Comparison of ENCODE assay signal across 26 cellular contexts in genomic region chr13:23367907-23368306, GRCh38.
"Had no signal": no experiment of that assay in that cellular context is flagged by ENCODE, and none has a peak within 500 bp of the region (broad histone marks: within the 10 kb centered on the region; RNA-seq: fewer than 3 reads in every experiment).

No MANE protein-coding gene starts in this region.

- DNase-seq: stimulated activated CD4-positive, alpha-beta T cell treated with anti-CD3 and anti-CD28 coated beads, Interleukin-2, amount 100 ng/mL, for 48 hours; stimulated activated CD4-positive, alpha-beta T cell treated with anti-CD3 and anti-CD28 coated beads, Interleukin-4, amount 100 ng/mL, for 1 hour; stimulated activated CD4-positive, alpha-beta T cell treated with anti-CD3 and anti-CD28 coated beads, Interleukin-4, amount 100 ng/mL, for 24 hours; stimulated activated CD4-positive, alpha-beta T cell treated with anti-CD3 and anti-CD28 coated beads, Interleukin-4, amount 100 ng/mL, for 4 hours; stimulated activated CD8-positive, alpha-beta memory T cell treated with anti-CD3 and anti-CD28 coated beads, Interleukin-4, amount 100 ng/mL, for 48 hours; stimulated activated naive B cell treated with anti-CD40 and anti-IgM and Interleukin-4, amounts not matched to agents 10 μg/mL and 1 μg/mL and 100 μg/mL, for 72 hours; stimulated activated naive CD4-positive, alpha-beta T cell; stimulated activated naive CD4-positive, alpha-beta T cell treated with Interleukin-2 at 50 U/mL for 16 hours; stimulated activated naive CD8-positive, alpha-beta T cell treated with anti-CD3 and anti-CD28 coated beads, Interleukin-15, amount 100 ng/mL, for 72 hours; stimulated activated naive CD8-positive, alpha-beta T cell treated with anti-CD3 and anti-CD28 coated beads, Interleukin-15, Interleukin-2, amounts not matched to agents 100 U/mL and 50 U/mL, for 24 hours; stomach; substantia nigra; testis; thyroid gland; tibial artery; transverse colon; trophoblast cell; upper lobe of left lung; upper lobe of right lung; uterus had no signal

- H3K4me3 ChIP-seq: stomach, suprapubic skin, testis, thoracic aorta, thyroid gland, tibial artery, tibial nerve, transverse colon, upper lobe of left lung, upper lobe of right lung, uterus, vagina had no signal

- H3K9me3 ChIP-seq: stomach, suprapubic skin, testis, thoracic aorta, thyroid gland, tibial artery, tibial nerve, transverse colon, upper lobe of left lung, upper lobe of right lung, uterus, vagina had no signal

- H3K4me1 ChIP-seq: testis, thyroid gland, transverse colon, upper lobe of right lung, uterus had no signal

- ATAC-seq: stimulated activated effector memory CD8-positive, alpha-beta T cell treated with anti-CD3 and anti-CD28 coated beads, Interleukin-12 subunit alpha, Interleukin-12 subunit beta, amount 100 ng/mL, for 72 hours; stimulated activated memory B cell treated with anti-CD40 and anti-IgM and Interleukin-4, amounts not matched to agents 10 μg/mL and 1 μg/mL and 100 μg/mL, for 72 hours; stimulated activated naive B cell treated with anti-CD40 and anti-IgM and Interleukin-4, amounts not matched to agents 10 μg/mL and 1 μg/mL and 100 μg/mL, for 72 hours; stimulated activated naive CD8-positive, alpha-beta T cell treated with anti-CD3 and anti-CD28 coated beads, Interleukin-15, amount 100 ng/mL, for 72 hours; stimulated activated naive CD8-positive, alpha-beta T cell treated with anti-CD3 and anti-CD28 coated beads, Interleukin-15, Interleukin-2, amounts not matched to agents 100 U/mL and 50 U/mL, for 24 hours; upper lobe of right lung had no signal

- H3K27me3 ChIP-seq: stomach, suprapubic skin, testis, thyroid gland, tibial artery, tibial nerve, transverse colon, upper lobe of left lung, upper lobe of right lung, uterus, vagina had no signal

- H3K36me3 ChIP-seq: uterus had no signal

- H3K27ac ChIP-seq: stomach, suprapubic skin, testis, thoracic aorta, thyroid gland, tibial artery, tibial nerve, transverse colon, upper lobe of left lung, upper lobe of right lung, uterus, vagina had no signal
